24 cellular contexts compared by ENCODE assay signal in genomic region chr19:55489711-55490477, GRCh38. TPM values are rescaled to one million over a fixed set of nuclear protein-coding genes. Genes with fewer than 3 reads are reported as not detected.
DNase-seq lines count a peak whose midpoint lies in the region; ATAC-seq and TF ChIP-seq lines count a peak whose summit lies in the region.
"Had no signal": no experiment of that assay in that cellular context is flagged by ENCODE, and none has a peak within 500 bp of the region (broad histone marks: within the 10 kb centered on the region; RNA-seq: fewer than 3 reads in every experiment).

No MANE protein-coding gene starts in this region.

- DNase-seq in GM10266 (ENCODE audit: extremely low spot score) (peak; percentile 42), colonic mucosa (no peak), ovary (peak in 4 of 5 donors; percentile 33 to 62 (median 58)), posterior vena cava (ENCODE audit: low spot score) (no peak)
- no peak for DNase-seq in activated T-cell treated with anti-CD3 and anti-CD28 coated beads, Interleukin-2, amount 50 U/mL, for 1 hour
- DNase-seq in stimulated activated CD4-positive, alpha-beta T cell treated with anti-CD3 and anti-CD28 coated beads, Interleukin-1b, Interleukin-23, amount 100 ng/mL, for 48 hours: no peak
- DNase-seq: activated CD4-positive, alpha-beta T cell treated with anti-CD3 and anti-CD28 coated beads for 1 hour; activated naive CD8-positive, alpha-beta T cell treated with anti-CD3 and anti-CD28 coated beads, Interleukin-2, amount 50 U/mL, for 24 hours; COR-L47; dermis blood vessel endothelial cell; KBM-7; NCI-H2081; NCI-H524 treated with DMSO at 0.1 percent for 48 hours; T-helper 9 cell had no signal

- TF ChIP-seq CTCF in 22Rv1 (IDR thresholded peaks at IDR 0.05) (no peak), GM10266 (IDR thresholded peaks at IDR 0.05; ENCODE audit: control insufficient read depth, insufficient read depth, low read depth, missing control alignments) (no peak), colonic mucosa (IDR thresholded peaks at IDR 0.05) (no peak), ovary (IDR thresholded peaks at IDR 0.05) (no peak)

- ATAC-seq in GM21423 (IDR thresholded peaks at IDR 0.05; ENCODE audit: unreplicated experiment): no peak
- ATAC-seq: activated naive CD8-positive, alpha-beta T cell treated with anti-CD3 and anti-CD28 coated beads, Interleukin-2, amount 50 U/mL, for 24 hours; HCT116; left lung; pancreas had no signal

- WGBS in ovary, 3 donors: 75 to 89% (median 81%) methylated on average over 9 to 21 of the region's 21 CpGs

- H3K4me3 ChIP-seq in colonic mucosa: no peak overlapping the region
- no peak overlapping the region for H3K4me3 ChIP-seq in ovary
- H3K4me3 ChIP-seq: left lung, pancreas, smooth muscle cell had no signal

- no peaks in the 10 kb centered on the region for H3K9me3 ChIP-seq in colonic mucosa
- no peaks in the 10 kb centered on the region for H3K9me3 ChIP-seq in ovary
- H3K9me3 ChIP-seq: left lung, pancreas had no signal

- TF ChIP-seq POLR2A in ovary (IDR thresholded peaks at IDR 0.05): no peak

- no peak overlapping the region for H3K9ac ChIP-seq in colonic mucosa (ENCODE audit: low read depth in 2 of 2, low read length in 2 of 2)

- peak overlapping the region; percentile 54 for H3K27ac ChIP-seq in 22Rv1
- peak overlapping the region; percentile 9 for H3K27ac ChIP-seq in colonic mucosa
- H3K27ac ChIP-seq in ovary: peak overlapping the region; percentile 79 to 85
- H3K27ac ChIP-seq: left lung, pancreas had no signal

- H3K27me3 ChIP-seq in colonic mucosa: no peaks in the 10 kb centered on the region
- no peaks in the 10 kb centered on the region for H3K27me3 ChIP-seq in ovary

- intact Hi-C loops in colonic mucosa (cut with DNase I) (no loop called here), ovary (cut with DNase I) (no loop called here), posterior vena cava (cut with DNase I) (no loop called here)

- H3K4me1 ChIP-seq in colonic mucosa (peaks cover 3% of the 10 kb centered on the region), ovary (ENCODE audit: insufficient read depth) (peaks cover 31% of the 10 kb centered on the region)

- TF ChIP-seq EP300 in ovary (IDR thresholded peaks at IDR 0.05): no peak

- H3K36me3 ChIP-seq in colonic mucosa (no peaks in the 10 kb centered on the region), ovary (no peaks in the 10 kb centered on the region)
- H3K36me3 ChIP-seq: left lung, pancreas had no signal

RNA-seq across cellular contexts. Expression of gene SSC5D, which starts 1.7 kb away (rescaled TPM):
- total RNA-seq in colonic mucosa (1 to 10 TPM; 2.2 to 7.4 TPM), ovary (10 to 100 TPM in 6 of 7 donors, 1 to 10 TPM in 1; 5.7 to 29.7 (median 21.1) TPM), posterior vena cava (10 to 100 TPM; 32.4 to 40.6 TPM)
- polyA plus RNA-seq in ovary: 10 to 100 TPM; 10.1 to 11.4 TPM
- total RNA-seq: SK-MEL-5 had no signal

RNA-seq across cellular contexts. Expression of gene NAT14, which starts 4.9 kb away (rescaled TPM):
- 1 to 10 TPM; 4.9 to 7.7 TPM for total RNA-seq in colonic mucosa
- 10 to 100 TPM in 6 of 7 donors, 1 to 10 TPM in 1; 9.2 to 40.4 (median 35.8) TPM for total RNA-seq in ovary
- polyA plus RNA-seq in ovary: 10 to 100 TPM in 1 of 2 donors, 1 to 10 TPM in 1; 3.2 to 23.5 TPM
- total RNA-seq in posterior vena cava: 10 to 100 TPM; 15.8 to 16.3 TPM

RNA-seq across cellular contexts. Expression of gene ZNF628, which starts 13.5 kb away (rescaled TPM):
- total RNA-seq in colonic mucosa (1 to 10 TPM; 8.6 to 8.9 TPM), ovary (10 to 100 TPM in 2 of 7 donors, 1 to 10 TPM in 5; 3.8 to 18.4 (median 8.7) TPM), posterior vena cava (1 to 10 TPM; 5.7 to 7.9 TPM)
- polyA plus RNA-seq in ovary: 1 to 10 TPM in 1 of 2 donors, not detected in 1; 8.7 TPM

RNA-seq across cellular contexts. Expression of gene C19orf85, which starts 25.3 kb away (rescaled TPM):
- total RNA-seq in colonic mucosa: not detected
- not detected for total RNA-seq in ovary
- polyA plus RNA-seq in ovary: not detected
- not detected for total RNA-seq in posterior vena cava
- total RNA-seq: activated CD8-positive, alpha-beta memory T cell treated with anti-CD3 and anti-CD28 coated beads for 36 hours; activated T-helper 1 cell treated with anti-CD3 and anti-CD28 coated beads, Interleukin-12 subunit alpha, Interleukin-12 subunit beta, Interleukin-2, Interleukin-4 antibody, amounts not matched to agents 30 ng/mL and 10 ng/mL and 1 ng/mL, durations not matched to agents 14 hours and 24 hours and 36 hours; bronchial epithelial cell; dermis blood vessel endothelial cell; left lung; pancreas; SK-MEL-5; smooth muscle cell had no signal
- polyA plus RNA-seq: pancreas, smooth muscle cell had no signal

RNA-seq across cellular contexts. Expression of gene ISOC2, which starts 28.5 kb away (rescaled TPM):
- total RNA-seq in colonic mucosa: 100 to 1,000 TPM in 1 of 2 donors, 10 to 100 TPM in 1; 89.8 to 132 TPM
- total RNA-seq in ovary: 10 to 100 TPM; 21.8 to 39.2 (median 31.7) TPM
- polyA plus RNA-seq in ovary: 10 to 100 TPM in 1 of 2 donors, 1 to 10 TPM in 1; 1.4 to 39.4 TPM
- total RNA-seq in posterior vena cava: 10 to 100 TPM; 23.1 to 25.1 TPM

Comparison
In these comparisons a context has a peak if more than half of its experiments do, and no peak if none do; other contexts are left out.
1. H3K27ac ChIP-seq: peak in every context shown above with its lines; median percentile 82 in ovary; 54 in 22Rv1; 9 in colonic mucosa.
2. DNase-seq: peak in GM10266 (single experiment) and ovary (4 of 5); none in colonic mucosa (single experiment), activated T-cell treated with anti-CD3 and anti-CD28 coated beads, Interleukin-2, amount 50 U/mL, for 1 hour (single experiment), stimulated activated CD4-positive, alpha-beta T cell treated with anti-CD3 and anti-CD28 coated beads, Interleukin-1b, Interleukin-23, amount 100 ng/mL, for 48 hours (single experiment) and posterior vena cava (single experiment).